Comparison of ENCODE assay signal across 8 cellular contexts in genomic region chr3:155870133-155870944, GRCh38. TPM values are rescaled to one million over a fixed set of nuclear protein-coding genes. Genes with fewer than 3 reads are reported as not detected.
DNase-seq lines count a peak whose midpoint lies in the region; ATAC-seq and TF ChIP-seq lines count a peak whose summit lies in the region.

Gene GMPS, plus strand, starts transcription at chr3:155870650. Its CDS starts 221 bp downstream, at chr3:155870871.

- no peaks in the 10 kb centered on the region for H3K27me3 ChIP-seq in effector memory CD4-positive, alpha-beta T cell (replicated peaks; ENCODE audit: control insufficient read depth, insufficient read depth, low read length, poor library complexity, severe bottlenecking)

- peaks cover 11% of the 10 kb centered on the region for H3K4me1 ChIP-seq in effector memory CD4-positive, alpha-beta T cell (ENCODE audit: control insufficient read depth, insufficient read depth, low read length, poor library complexity, severe bottlenecking)

- peak; percentile 63 for TF ChIP-seq CTCF in GM20000 (IDR thresholded peaks at IDR 0.05; ENCODE audit: extremely low read depth, missing control alignments)

- H3K9me3 Mint-ChIP-seq in memory B cell: no peaks in the 10 kb centered on the region

- DNase-seq in COLO829 (ENCODE audit: low spot score) (peak; percentile 97), GM20000 (ENCODE audit: low spot score) (peak; percentile 98), HT-29 (ENCODE audit: low spot score) (peak; percentile 95), memory B cell (ENCODE audit: low spot score in 2 of 2) (peak; percentile 97)
- peak; percentile 95 for DNase-seq in NK-92 treated with Interleukin-12 subunit alpha and Interleukin-12 subunit beta, amount 100 ng/mL, for 24 hours (lab: John Stamatoyannopoulos, UW)
- DNase-seq in effector memory CD4-positive, alpha-beta T cell: peak; percentile 91 to 94 (median 93)
- peak; percentile 89 for DNase-seq in stimulated activated CD8-positive, alpha-beta memory T cell treated with anti-CD3 and anti-CD28 coated beads, Interleukin-12 subunit alpha, Interleukin-12 subunit beta, amount 100 ng/mL, for 24 hours (ENCODE audit: extremely low read depth)

- H3K9me3 ChIP-seq in effector memory CD4-positive, alpha-beta T cell (ENCODE audit: control insufficient read depth, low read length): no peaks in the 10 kb centered on the region

- H3K27ac Mint-ChIP-seq in memory B cell: peak within 1 kb of the TSS; percentile 87

- peak within 1 kb of the TSS; percentile 99 for H3K4me3 Mint-ChIP-seq in memory B cell

- H3K27me3 Mint-ChIP-seq in memory B cell: no peaks in the 10 kb centered on the region

- H3K36me3 ChIP-seq in effector memory CD4-positive, alpha-beta T cell (ENCODE audit: control insufficient read depth, insufficient read depth, low read length): no peaks in the 10 kb centered on the region

- H3K27ac ChIP-seq in effector memory CD4-positive, alpha-beta T cell (ENCODE audit: insufficient read depth, low read length, poor library complexity, severe bottlenecking): peak within 1 kb of the TSS; percentile 82

- peaks cover 12% of the 10 kb centered on the region for H3K4me1 Mint-ChIP-seq in memory B cell

- POLR2A ChIA-PET in activated CD8-positive, alpha-beta memory T cell treated with anti-CD3 and anti-CD28 coated beads for 36 hours (lab: Charles Lee): interaction anchor here (1.2 to 2.8 kb wide), 3 partner anchors 17 to 1290 kb away, joined by 3 to 22 read pairs (median 20); partner anchors contain the start of genes C3orf33 and SLC33A1

- no peaks in the 10 kb centered on the region for H3K36me3 Mint-ChIP-seq in memory B cell

- H3K4me3 ChIP-seq in effector memory CD4-positive, alpha-beta T cell (ENCODE audit: insufficient read depth, low read depth, low read length, poor library complexity, severe bottlenecking): peak within 1 kb of the TSS; percentile 99

- CTCF ChIA-PET in activated CD8-positive, alpha-beta memory T cell treated with anti-CD3 and anti-CD28 coated beads for 36 hours (lab: Charles Lee): interaction anchor here (0.7 to 3.8 kb wide), 3 partner anchors 8 to 64 kb away, joined by 3 to 26 read pairs (median 4); partner anchors contain the start of gene C3orf33

- ATAC-seq in memory B cell (ENCODE audit: low read depth): peak; percentile 91

RNA-seq across cellular contexts. Expression of gene GMPS, which starts in this region (rescaled TPM):
- total RNA-seq in HT-29 (2014; rRNA removed; shearing (Covaris generic)): 23.4 and 23.8 TPM in 2 replicates
- 100 to 1,000 TPM; 128 to 129 TPM for total RNA-seq in activated CD8-positive, alpha-beta memory T cell treated with anti-CD3 and anti-CD28 coated beads for 36 hours

Comparison
In these comparisons a context has a peak if more than half of its experiments do, and no peak if none do; other contexts are left out.
1. Peak in every context shown above with its lines: DNase-seq, ATAC-seq, H3K4me3 ChIP-seq and H3K27ac ChIP-seq.